ENCODE assay signal across 1 cellular context in genomic region chr16:29157051-29157923, GRCh38.
TF ChIP-seq lines count a peak whose summit lies in the region.

No MANE protein-coding gene starts in this region.

TF ChIP-seq in SK-N-SH, 30 proteins besides CTCF, POLR2A, EP300 and RAD21 (continued from another document):
- TF ChIP-seq PBX3 (IDR thresholded peaks at IDR 0.05): 0 out of 2 replicates have a peak, but pooled peaks have one; percentile 19
TF ChIP-seq in SK-N-SH: peak in this region for 3; not testable (repeated sequence) for 27.
